In genomic region chr11:35167451-35167954, GRCh38 we compare ENCODE assay signal across 9 cellular contexts. TPM values are rescaled to one million over a fixed set of nuclear protein-coding genes. Genes with fewer than 3 reads are reported as not detected.
DNase-seq lines count a peak whose midpoint lies in the region; ATAC-seq and TF ChIP-seq lines count a peak whose summit lies in the region.
"Had no signal": no experiment of that assay in that cellular context is flagged by ENCODE, and none has a peak within 500 bp of the region (broad histone marks: within the 10 kb centered on the region; RNA-seq: fewer than 3 reads in every experiment).

No MANE protein-coding gene starts in this region.

- dilution Hi-C loops in mammary epithelial cell (cut with HindIII; ENCODE audit: low sequenced_read_pairs) = no loop called here

- no peaks in the 10 kb centered on the region for H3K9me3 Mint-ChIP-seq in activated CD8-positive, alpha-beta memory T cell treated with anti-CD3 and anti-CD28 coated beads, Interleukin-2, amount 10 ng/mL, durations not matched to agents 7 days and 5 days (ENCODE audit: low read depth)

- H3K4me2 ChIP-seq in mammary epithelial cell (ENCODE audit: insufficient read depth, low read depth, low read length) = peak overlapping the region; percentile 42

- H3K27me3 Mint-ChIP-seq in activated CD8-positive, alpha-beta memory T cell treated with anti-CD3 and anti-CD28 coated beads, Interleukin-2, amount 10 ng/mL, durations not matched to agents 7 days and 5 days = no peaks in the 10 kb centered on the region

- H3K4me1 ChIP-seq in mammary epithelial cell (ENCODE audit: insufficient read depth, low read length) (peaks cover 70% of the 10 kb centered on the region), lung (ENCODE audit: control insufficient read depth in 2 of 2, insufficient read depth in 2 of 2, low read length in 2 of 2) (peaks cover 3 to 20% of the 10 kb centered on the region in 2 donors), transverse colon (peaks cover 35 to 83% (median 51%) of the 10 kb centered on the region in 4 donors)

- peaks cover 95% of the 10 kb centered on the region for H3K4me1 Mint-ChIP-seq in activated CD8-positive, alpha-beta memory T cell treated with anti-CD3 and anti-CD28 coated beads, Interleukin-2, amount 10 ng/mL, durations not matched to agents 7 days and 5 days

- peaks cover 99% of the 10 kb centered on the region for H3K79me2 ChIP-seq in mammary epithelial cell (ENCODE audit: insufficient read depth, low read length)

- peaks cover 55% of the 10 kb centered on the region for H3K36me3 Mint-ChIP-seq in activated CD8-positive, alpha-beta memory T cell treated with anti-CD3 and anti-CD28 coated beads, Interleukin-2, amount 10 ng/mL, durations not matched to agents 7 days and 5 days

- peak overlapping the region; percentile 51 for H3K9ac ChIP-seq in mammary epithelial cell (ENCODE audit: insufficient read depth, low read length)

- intact Hi-C loops in mammary epithelial cell (cut with micrococcal nuclease) (loop anchor here (5.0 kb wide), 1 partner anchor 250 kb away; the partner anchor contains the start of genes APIP and PDHX), transverse colon (cut with DNase I; ENCODE audit: low total_unique reads) (no loop called here)

- H4K20me1 ChIP-seq in mammary epithelial cell (ENCODE audit: insufficient read depth, low read length) = no peaks in the 10 kb centered on the region

- TF ChIP-seq CTCF in mammary epithelial cell (conservative IDR thresholded peaks at IDR 0.05 in 1 of 2, IDR thresholded peaks at IDR 0.05 in 1 of 2; ENCODE audit: extremely low read depth in 1 of 2, insufficient read depth in 1 of 2, low read depth in 1 of 2, low read length in 2 of 2) (no peak), lung (IDR thresholded peaks at IDR 0.05; ENCODE audit: control extremely low read depth, extremely low read depth) (no peak), transverse colon (IDR thresholded peaks at IDR 0.05) (no peak)

- BruUV-seq in mammary epithelial cell (replicated peaks; lab: Mats Ljungman, UMichigan) = no TSS peak

- H3K4me3 Mint-ChIP-seq in activated CD8-positive, alpha-beta memory T cell treated with anti-CD3 and anti-CD28 coated beads, Interleukin-2, amount 10 ng/mL, durations not matched to agents 7 days and 5 days = peak overlapping the region; percentile 44

- WGBS in mammary epithelial cell (ENCODE audit: low coverage, missing lambda C conversion rate) = 100% methylated on average over 1 of the region's 2 CpGs
- 55 to 60% methylated on average over 2 of the region's 2 CpGs for WGBS in lung, 2 donors
- WGBS in transverse colon (ENCODE audit: low coverage in 1 of 2), 2 donors = 44% methylated on average over 2 of the region's 2 CpGs; no CpG with 5 or more reads in 1 of the 2 donors

- H3K36me3 ChIP-seq in mammary epithelial cell (ENCODE audit: insufficient read depth, low read length) (peaks cover 25% of the 10 kb centered on the region), lung (ENCODE audit: control insufficient read depth in 2 of 2, insufficient read depth in 2 of 2, low read length in 2 of 2) (peaks cover 0 to 1% of the 10 kb centered on the region in 2 donors), transverse colon (no peaks in the 10 kb centered on the region)

- ATAC-seq in activated CD8-positive, alpha-beta memory T cell treated with anti-CD3 and anti-CD28 coated beads, Interleukin-2, amount 10 ng/mL, durations not matched to agents 7 days and 5 days = no peak
- ATAC-seq in lung (ENCODE audit: insufficient read depth, low FRiP score) = no peak

- no peak for TF ChIP-seq EP300 in transverse colon (IDR thresholded peaks at IDR 0.05; ENCODE audit: low read depth)

- H3K27me3 ChIP-seq in mammary epithelial cell (ENCODE audit: insufficient read depth, low read length) (no peaks in the 10 kb centered on the region), lung (ENCODE audit: control insufficient read depth, insufficient read depth) (no peaks in the 10 kb centered on the region), transverse colon (no peaks in the 10 kb centered on the region)

- CTCF ChIA-PET in activated CD8-positive, alpha-beta memory T cell treated with anti-CD3 and anti-CD28 coated beads, Interleukin-2, amount 10 ng/mL, durations not matched to agents 7 days and 5 days (lab: Charles Lee) = interaction anchor here (0.8 to 8.2 kb wide), 8 partner anchors 10 to 772 kb away, joined by 3 to 101 read pairs (median 4); no protein-coding TSS in a partner anchor
- CTCF ChIA-PET in mammary epithelial cell (lab: Charles Lee; ENCODE audit: low non-redundant PET) = no interaction called here

- DNase-seq in activated CD8-positive, alpha-beta memory T cell treated with anti-CD3 and anti-CD28 coated beads, Interleukin-2, amount 10 ng/mL, durations not matched to agents 7 days and 5 days = no peak
- DNase-seq in activated CD8-positive, alpha-beta memory T cell treated with anti-CD3 and anti-CD28 coated beads, Interleukin-2, amount 50 U/mL, for 48 hours = no peak
- DNase-seq in mammary epithelial cell (no peak), lung (ENCODE audit: low spot score) (no peak), transverse colon (no peak), NCI-H345 treated with DMSO at 0.1 percent for 48 hours (lab: John Stamatoyannopoulos, UW; ENCODE audit: unreplicated experiment) (no peak), iPS-NIHi7 (ENCODE audit: extremely low spot score) (no peak)
- DNase-seq in stimulated activated naive CD4-positive, alpha-beta T cell (lab: John Stamatoyannopoulos, UW) = no peak
- DNase-seq: activated CD8-positive, alpha-beta memory T cell treated with anti-CD3 and anti-CD28 coated beads, Interleukin-2, amount 50 U/mL, for 4 hours had no signal

- no peak overlapping the region for H2AFZ ChIP-seq in mammary epithelial cell (ENCODE audit: low read depth, low read length)

- H3K9me3 ChIP-seq in mammary epithelial cell (replicated peaks; ENCODE audit: insufficient read depth, low read length) (no peaks in the 10 kb centered on the region), lung (ENCODE audit: control insufficient read depth in 2 of 2, insufficient read depth in 1 of 2, low read length in 1 of 2) (no peaks in the 10 kb centered on the region), transverse colon (no peaks in the 10 kb centered on the region)

- H3K4me3 ChIP-seq in mammary epithelial cell (replicated peaks in 1 of 3; ENCODE audit: insufficient read depth in 1 of 3, low read depth in 2 of 3, low read length in 3 of 3) (no peak overlapping the region), lung (no peak overlapping the region), transverse colon (no peak overlapping the region)

- peak overlapping the region; percentile 99 for H3K27ac Mint-ChIP-seq in activated CD8-positive, alpha-beta memory T cell treated with anti-CD3 and anti-CD28 coated beads, Interleukin-2, amount 10 ng/mL, durations not matched to agents 7 days and 5 days

- TF ChIP-seq POLR2A in transverse colon (IDR thresholded peaks at IDR 0.05) = no peak

- H3K27ac ChIP-seq in mammary epithelial cell (ENCODE audit: insufficient read depth, low read depth, low read length) = peak overlapping the region; percentile 96
- H3K27ac ChIP-seq in lung (ENCODE audit: low read depth in 1 of 2, low read length in 1 of 2) = peak overlapping the region; percentile 7 to 51
- H3K27ac ChIP-seq in transverse colon = peak overlapping the region; percentile 80 to 86 (median 82)

- in situ Hi-C loops in mammary epithelial cell (cut with MboI; ENCODE audit: low sequenced_read_pairs in 2 of 2) = no loop called here
- in situ Hi-C loops in transverse colon (cut with MboI; ENCODE audit: low pct_ligation_motif_present in 1 of 4, low pct_unique_long_range_greater_than_20kb in 1 of 4, low sequenced_read_pairs in 3 of 4) = no loop called here

RNA-seq across cellular contexts. Expression of gene CD44, which starts 28.5 kb away (rescaled TPM):
- total RNA-seq in activated CD8-positive, alpha-beta memory T cell treated with anti-CD3 and anti-CD28 coated beads, Interleukin-2, amount 10 ng/mL, durations not matched to agents 7 days and 5 days = 100 to 1,000 TPM; 212 to 294 TPM
- total RNA-seq in mammary epithelial cell (1,000 to 10,000 TPM; 1,362 to 2,544 TPM), lung (100 to 1,000 TPM; 533 to 556 TPM), transverse colon (100 to 1,000 TPM in 3 of 4 donors, 10 to 100 TPM in 1; 56.3 to 182 (median 114) TPM)
- polyA plus RNA-seq in mammary epithelial cell (2,091 TPM), lung (100 to 1,000 TPM; 115 to 636 TPM)
- 2,638 TPM for polyA minus RNA-seq in mammary epithelial cell

Comparison
In these comparisons a context has a peak if more than half of its experiments do, and no peak if none do; other contexts are left out.
1. H3K27ac ChIP-seq: peak in every context shown above with its lines; median percentile 96 in mammary epithelial cell; 82 in transverse colon; 29 in lung.